8 cellular contexts compared by ENCODE assay signal in genomic region chr6:11241154-11241792, GRCh38.
"Had no signal": no experiment of that assay in that cellular context is flagged by ENCODE, and none has a peak within 500 bp of the region (broad histone marks: within the 10 kb centered on the region; RNA-seq: fewer than 3 reads in every experiment).

No MANE protein-coding gene starts in this region.

- ATAC-seq: esophagus mucosa; naive thymus-derived CD4-positive, alpha-beta T cell; stimulated activated naive B cell treated with anti-CD40 and anti-IgM and Interleukin-4, amounts not matched to agents 10 μg/mL and 1 μg/mL and 100 μg/mL, for 72 hours had no signal

- H3K27ac Mint-ChIP-seq: activated CD4-positive, alpha-beta T cell treated with anti-CD3 and anti-CD28 coated beads, Interleukin-2, amount 10 ng/mL, durations not matched to agents 7 days and 5 days; activated T-helper 1 cell treated with anti-CD3 and anti-CD28 coated beads, Interleukin-12 subunit alpha, Interleukin-12 subunit beta, Interleukin-2, Interleukin-4 antibody, amounts not matched to agents 30 ng/mL and 10 ng/mL and 1 ng/mL, durations not matched to agents 14 hours and 24 hours and 36 hours had no signal

- H3K4me3 Mint-ChIP-seq: activated CD4-positive, alpha-beta T cell treated with anti-CD3 and anti-CD28 coated beads, Interleukin-2, amount 10 ng/mL, durations not matched to agents 7 days and 5 days; activated T-helper 1 cell treated with anti-CD3 and anti-CD28 coated beads, Interleukin-12 subunit alpha, Interleukin-12 subunit beta, Interleukin-2, Interleukin-4 antibody, amounts not matched to agents 30 ng/mL and 10 ng/mL and 1 ng/mL, durations not matched to agents 14 hours and 24 hours and 36 hours; naive thymus-derived CD4-positive, alpha-beta T cell; stimulated activated naive B cell treated with anti-CD40 and anti-IgM and Interleukin-4, amounts not matched to agents 10 μg/mL and 1 μg/mL and 100 μg/mL, for 72 hours had no signal

- H3K9me3 Mint-ChIP-seq: activated T-helper 1 cell treated with anti-CD3 and anti-CD28 coated beads, Interleukin-12 subunit alpha, Interleukin-12 subunit beta, Interleukin-2, Interleukin-4 antibody, amounts not matched to agents 30 ng/mL and 10 ng/mL and 1 ng/mL, durations not matched to agents 14 hours and 24 hours and 36 hours had no signal

- H3K27me3 Mint-ChIP-seq: activated CD4-positive, alpha-beta T cell treated with anti-CD3 and anti-CD28 coated beads, Interleukin-2, amount 10 ng/mL, durations not matched to agents 7 days and 5 days; naive thymus-derived CD4-positive, alpha-beta T cell; stimulated activated naive B cell treated with anti-CD40 and anti-IgM and Interleukin-4, amounts not matched to agents 10 μg/mL and 1 μg/mL and 100 μg/mL, for 72 hours had no signal

- DNase-seq: activated CD4-positive, alpha-beta T cell treated with anti-CD3 and anti-CD28 coated beads, Interleukin-2, amount 10 ng/mL, durations not matched to agents 7 days and 5 days; activated naive CD4-positive, alpha-beta T cell; naive thymus-derived CD4-positive, alpha-beta T cell; stimulated activated CD4-positive, alpha-beta T cell treated with anti-CD3 and anti-CD28 coated beads, Interleukin-2, amount 100 ng/mL, for 48 hours; stimulated activated naive B cell treated with anti-CD40 and anti-IgM and Interleukin-4, amounts not matched to agents 10 μg/mL and 1 μg/mL and 100 μg/mL, for 72 hours had no signal

- H3K4me3 ChIP-seq: mucosa of descending colon had no signal

- H3K9me3 ChIP-seq: mucosa of descending colon had no signal
